Comparison of ENCODE assay signal across 8 cellular contexts in the genomic region with DNA sequence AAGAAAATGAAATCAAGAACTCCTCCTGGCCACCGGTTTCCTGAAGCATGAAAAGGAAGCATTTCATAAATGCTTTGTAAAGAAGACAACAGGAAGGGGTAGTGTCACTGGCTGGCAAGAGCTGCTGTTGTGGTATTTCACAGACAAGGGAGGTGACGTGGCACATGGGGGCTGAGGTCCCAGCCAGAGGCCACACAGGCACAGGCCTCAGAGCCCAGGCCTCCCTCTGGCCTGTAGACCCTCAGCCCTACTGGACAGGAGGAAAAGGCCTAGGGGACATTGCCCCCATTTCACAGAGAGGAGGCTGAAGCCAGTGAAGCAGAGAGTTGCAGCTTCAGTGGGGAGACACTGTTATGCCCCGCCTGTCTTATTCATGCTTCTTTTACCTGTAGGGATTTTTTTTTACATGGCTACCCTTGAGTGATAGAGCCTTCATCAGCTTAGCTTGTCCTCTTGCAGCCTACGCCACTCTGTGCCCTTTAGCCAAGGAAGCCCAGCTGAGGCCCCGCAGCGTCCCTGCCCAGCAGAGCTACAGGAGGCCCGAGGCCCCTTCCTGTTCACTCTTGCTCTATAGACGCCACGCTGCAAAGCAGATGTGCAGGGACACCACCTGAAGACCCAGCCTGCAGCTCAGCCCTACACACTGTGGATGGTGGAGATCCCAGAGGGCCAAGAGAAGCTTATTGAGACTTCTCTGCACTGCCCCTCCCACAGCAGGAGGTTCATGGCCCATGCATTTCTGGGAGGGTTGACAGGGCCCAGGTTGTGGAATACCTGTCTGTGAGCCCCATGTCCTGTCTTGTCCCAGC. TPM values are rescaled to one million over a fixed set of nuclear protein-coding genes. Genes with fewer than 3 reads are reported as not detected.
DNase-seq lines count a peak whose midpoint lies in the region; ATAC-seq, FAIRE-seq and TF ChIP-seq lines count a peak whose summit lies in the region.

No MANE protein-coding gene starts in this region.

- H3K27ac Mint-ChIP-seq in CD14-positive monocyte, result peak overlapping the region; percentile 99 to 100 (median 100)

- intact Hi-C loops in CD14-positive monocyte (cut with micrococcal nuclease), result loop anchor here in 1 of 2 donors (2.0 kb wide), 2 partner anchors 18 to 30 kb away; no protein-coding TSS in a partner anchor

- peak; percentile 46 for ATAC-seq in GM21390 (IDR thresholded peaks at IDR 0.05; ENCODE audit: unreplicated experiment)
- ATAC-seq in activated T-cell treated with anti-CD3 and anti-CD28 coated beads, Interleukin-2, amount 50 U/mL, for 4 hours, result peak; percentile 66

- no peaks in the 10 kb centered on the region for H3K27me3 ChIP-seq in Loucy (ENCODE audit: insufficient read depth, low read length, poor library complexity, severe bottlenecking)
- no peaks in the 10 kb centered on the region for H3K27me3 ChIP-seq in small intestine (ENCODE audit: control insufficient read depth in 2 of 2, insufficient read depth in 2 of 2, low read length in 2 of 2)

- H3K4me3 Mint-ChIP-seq in CD14-positive monocyte, result peak overlapping the region; percentile 62 to 74
- H3K4me3 Mint-ChIP-seq in activated T-cell treated with anti-CD3 and anti-CD28 coated beads, Interleukin-2, amount 50 U/mL, for 4 hours, result peak overlapping the region; percentile 47

- peaks cover 72% of the 10 kb centered on the region for H3K4me1 ChIP-seq in Loucy (ENCODE audit: insufficient read depth, low read length, poor library complexity, severe bottlenecking)
- H3K4me1 ChIP-seq in small intestine (ENCODE audit: control insufficient read depth in 2 of 2, insufficient read depth in 1 of 2, low read depth in 1 of 2, low read length in 1 of 2), result peaks cover 29 to 34% of the 10 kb centered on the region in 2 donors

- no peaks in the 10 kb centered on the region; the same call in 1 of the 2 replicates for H3K36me3 ChIP-seq in Loucy (ENCODE audit: insufficient read depth, low read length)
- H3K36me3 ChIP-seq in small intestine (ENCODE audit: control insufficient read depth in 2 of 2, insufficient read depth in 2 of 2, low read length in 2 of 2), result no peaks in the 10 kb centered on the region

- peak overlapping the region; percentile 96 to 99 for H3K27ac ChIP-seq in small intestine (ENCODE audit: low read depth in 1 of 2, low read length in 1 of 2)

- H3F3A ChIP-seq in Loucy (ENCODE audit: low read depth), result peaks cover 5% of the 10 kb centered on the region; the same call in 1 of the 2 replicates

- H3K36me3 Mint-ChIP-seq in CD14-positive monocyte, result peaks cover 24 to 29% of the 10 kb centered on the region in 2 donors
- H3K36me3 Mint-ChIP-seq in activated T-cell treated with anti-CD3 and anti-CD28 coated beads, Interleukin-2, amount 50 U/mL, for 4 hours (ENCODE audit: insufficient read depth), result peaks cover 30% of the 10 kb centered on the region

- 51 to 58% (median 51%) methylated on average over 9 of the region's 9 CpGs for WGBS in small intestine, 3 donors

- no peaks in the 10 kb centered on the region for H4K20me1 ChIP-seq in Loucy (ENCODE audit: insufficient read depth, low read length, poor library complexity, severe bottlenecking)

- H3K9ac ChIP-seq in Loucy (ENCODE audit: low read depth, low read length, poor library complexity, severe bottlenecking), result peak overlapping the region; percentile 68

- peak overlapping the region; percentile 59 for H3K4me3 ChIP-seq in Loucy (ENCODE audit: low read length, poor library complexity, severe bottlenecking)
- H3K4me3 ChIP-seq in small intestine (ENCODE audit: low read depth in 1 of 2, low read length in 2 of 2), result no peak overlapping the region

- peaks cover 35% of the 10 kb centered on the region for H3K79me2 ChIP-seq in Loucy (ENCODE audit: insufficient read depth, low read length)

- H3K9me3 ChIP-seq in Loucy (ENCODE audit: insufficient read depth, low read depth, low read length) (no peaks in the 10 kb centered on the region), small intestine (ENCODE audit: control insufficient read depth, low read depth) (no peaks in the 10 kb centered on the region)

- peak overlapping the region; percentile 75 for H3K4me2 ChIP-seq in Loucy (ENCODE audit: low read depth, low read length, poor library complexity, severe bottlenecking)

- H3K9me3 Mint-ChIP-seq in CD14-positive monocyte, result peaks cover 0 to 4% (median 0%) of the 10 kb centered on the region in 7 donors
- no peaks in the 10 kb centered on the region for H3K9me3 Mint-ChIP-seq in activated T-cell treated with anti-CD3 and anti-CD28 coated beads, Interleukin-2, amount 50 U/mL, for 4 hours

- H3K9me2 ChIP-seq in Loucy (replicated peaks; ENCODE audit: low read depth, low read length), result no peaks in the 10 kb centered on the region

- TF ChIP-seq CTCF in CD14-positive monocyte (IDR thresholded peaks at IDR 0.05), result no peak
- TF ChIP-seq CTCF in Loucy (conservative IDR thresholded peaks at IDR 0.05; ENCODE audit: low read length), result no peak

- H3K4me1 Mint-ChIP-seq in CD14-positive monocyte, result peaks cover 96% of the 10 kb centered on the region
- peaks cover 92% of the 10 kb centered on the region for H3K4me1 Mint-ChIP-seq in activated T-cell treated with anti-CD3 and anti-CD28 coated beads, Interleukin-2, amount 50 U/mL, for 4 hours (ENCODE audit: low read depth)

- H2AFZ ChIP-seq in Loucy (ENCODE audit: low read length), result no peak overlapping the region

- DNase-seq in CD14-positive monocyte (ENCODE audit: low spot score) (peak; percentile 91), germinal center (ENCODE audit: low spot score) (peak; percentile 74), small intestine (peak; percentile 62), NCI-H187 (lab: John Stamatoyannopoulos, UW) (no peak), amniotic stem cell (lab: John Stamatoyannopoulos, UW) (no peak)
- DNase-seq in activated T-cell treated with anti-CD3 and anti-CD28 coated beads, Interleukin-2, amount 50 U/mL, for 4 hours, result peak; percentile 49

- no peak for FAIRE-seq in small intestine (lab: Jason Lieb, UNC)

- H3K27me3 Mint-ChIP-seq in CD14-positive monocyte (ENCODE audit: low read depth in 3 of 3), result peaks cover 0 to 10% (median 0%) of the 10 kb centered on the region in 3 donors
- no peaks in the 10 kb centered on the region for H3K27me3 Mint-ChIP-seq in activated T-cell treated with anti-CD3 and anti-CD28 coated beads, Interleukin-2, amount 50 U/mL, for 4 hours (ENCODE audit: low read depth)

RNA-seq across cellular contexts. Expression of gene IRF1, which starts 33.8 kb away (rescaled TPM):
- 100 to 1,000 TPM; 125 to 129 TPM for polyA plus RNA-seq in CD14-positive monocyte
- total RNA-seq in activated T-cell treated with anti-CD3 and anti-CD28 coated beads, Interleukin-2, amount 50 U/mL, for 4 hours, result 100 to 1,000 TPM; 342 to 390 (median 377) TPM
- polyA plus RNA-seq in small intestine, result 10 to 100 TPM; 51.7 to 64.1 (median 54.0) TPM

Comparison
In these comparisons a context has a peak if more than half of its experiments do, and no peak if none do; other contexts are left out.
1. DNase-seq: peak in CD14-positive monocyte (single experiment), activated T-cell treated with anti-CD3 and anti-CD28 coated beads, Interleukin-2, amount 50 U/mL, for 4 hours (single experiment), germinal center (single experiment) and small intestine (single experiment); none in NCI-H187 (0 of 2) and amniotic stem cell (single experiment).